ENCODE assay signal across 21 cellular contexts in genomic region chr10:87896216-87896615, GRCh38. TPM values are rescaled to one million over a fixed set of nuclear protein-coding genes. Genes with fewer than 3 reads are reported as not detected.
A peak's percentile ranks its signal among the peaks of the same experiment; 100 is the strongest.
DNase-seq lines count a peak whose midpoint lies in the region; ATAC-seq and TF ChIP-seq lines count a peak whose summit lies in the region.
"Had no signal": no experiment of that assay in that cellular context is flagged by ENCODE, and none has a peak within 500 bp of the region (broad histone marks: within the 10 kb centered on the region; RNA-seq: fewer than 3 reads in every experiment).

No MANE protein-coding gene starts in this region.

- H3K9me2 ChIP-seq in PC-9 (ENCODE audit: insufficient read depth): no peaks in the 10 kb centered on the region
- H3K9me2 ChIP-seq: SK-N-SH had no signal

- no peak overlapping the region for H2AFZ ChIP-seq in PC-9
- H2AFZ ChIP-seq: GM23248 had no signal

- no peak overlapping the region for H3K9ac ChIP-seq in endocrine pancreas (ENCODE audit: control insufficient read depth, insufficient read depth, low read length)
- H3K9ac ChIP-seq: GM23248, SK-N-SH had no signal

- TF ChIP-seq CTCF in left ventricle myocardium inferior (IDR thresholded peaks at IDR 0.05; ENCODE audit: borderline replicate concordance) (no peak), PC-9 (conservative IDR thresholded peaks at IDR 0.05) (no peak), omental fat pad (IDR thresholded peaks at IDR 0.05) (no peak)

- CTCF ChIA-PET in PC-9 (lab: Charles Lee): no interaction called here

- H3K79me2 ChIP-seq in PC-9 (ENCODE audit: low read depth): peaks cover 48% of the 10 kb centered on the region

- H3K36me3 ChIP-seq in left ventricle myocardium inferior (peaks cover 17% of the 10 kb centered on the region), endocrine pancreas (ENCODE audit: control insufficient read depth, insufficient read depth, low read length) (no peaks in the 10 kb centered on the region), PC-9 (ENCODE audit: low read depth) (no peaks in the 10 kb centered on the region)
- H3K36me3 ChIP-seq: HAP-1 had no signal

- no peaks in the 10 kb centered on the region for H3K27me3 ChIP-seq in left ventricle myocardium inferior (ENCODE audit: low read depth)
- H3K27me3 ChIP-seq in right cardiac atrium (ENCODE audit: control insufficient read depth, insufficient read depth): no peaks in the 10 kb centered on the region
- H3K27me3 ChIP-seq in endocrine pancreas (ENCODE audit: control insufficient read depth, insufficient read depth, low read length): no peaks in the 10 kb centered on the region
- H3K27me3 ChIP-seq in PC-9 (ENCODE audit: insufficient read depth, low read depth): no peaks in the 10 kb centered on the region

- intact Hi-C loops in left ventricle myocardium inferior (cut with micrococcal nuclease): no loop called here
- intact Hi-C loops in right cardiac atrium (cut with DNase I): no loop called here
- intact Hi-C loops in PC-9 (cut with micrococcal nuclease; ENCODE audit: unreplicated experiment): no loop called here

- ATAC-seq in right cardiac atrium (no peak), omental fat pad (ENCODE audit: low FRiP score) (no peak)

- no TSS peak for BruUV-seq in PC-9 (replicated peaks; lab: Mats Ljungman, UMichigan)

- H3K9me3 ChIP-seq in left ventricle myocardium inferior (replicated peaks) (peaks cover 17% of the 10 kb centered on the region), right cardiac atrium (ENCODE audit: control insufficient read depth, low read length) (no peaks in the 10 kb centered on the region), endocrine pancreas (ENCODE audit: control insufficient read depth, low read length) (no peaks in the 10 kb centered on the region), PC-9 (ENCODE audit: insufficient read depth, low read depth) (no peaks in the 10 kb centered on the region)
- H3K9me3 ChIP-seq: HAP-1, SK-N-SH had no signal

- H3K4me1 ChIP-seq in left ventricle myocardium inferior: peaks cover 48% of the 10 kb centered on the region
- H3K4me1 ChIP-seq in right cardiac atrium (ENCODE audit: control insufficient read depth, insufficient read depth, low read length): peaks cover 2% of the 10 kb centered on the region
- peaks cover 8% of the 10 kb centered on the region for H3K4me1 ChIP-seq in endocrine pancreas (ENCODE audit: control insufficient read depth, insufficient read depth, low read length)
- no peaks in the 10 kb centered on the region for H3K4me1 ChIP-seq in PC-9 (replicated peaks; ENCODE audit: insufficient read depth)
- H3K4me1 ChIP-seq: Caco-2, HAP-1 had no signal

- H3K27ac ChIP-seq in left ventricle myocardium inferior (replicated peaks) (peak overlapping the region; percentile 1), right cardiac atrium (ENCODE audit: low read length) (no peak overlapping the region), PC-9 (no peak overlapping the region)
- H3K27ac ChIP-seq: GM23248 had no signal

- H3K4me2 ChIP-seq in PC-9: no peak overlapping the region
- H3K4me2 ChIP-seq: SK-N-SH had no signal

- POLR2A ChIA-PET in PC-9 (lab: Charles Lee; ENCODE audit: unreplicated experiment): no interaction called here

- no peak overlapping the region for H3K4me3 ChIP-seq in left ventricle myocardium inferior
- H3K4me3 ChIP-seq in right cardiac atrium (ENCODE audit: low read length): no peak overlapping the region
- peak overlapping the region; percentile 24 for H3K4me3 ChIP-seq in endocrine pancreas (ENCODE audit: control insufficient read depth, insufficient read depth, low read length)
- H3K4me3 ChIP-seq in PC-9: no peak overlapping the region
- H3K4me3 ChIP-seq: GM12878, GM23248, HAP-1 had no signal

- H3F3A ChIP-seq in PC-9 (ENCODE audit: insufficient read depth, low read depth): no peaks in the 10 kb centered on the region

- no peaks in the 10 kb centered on the region; the same call in 1 of the 2 replicates for H4K20me1 ChIP-seq in PC-9 (ENCODE audit: insufficient read depth)

- DNase-seq in left ventricle myocardium inferior (no peak), right cardiac atrium (no peak), NCI-H146 treated with DMSO at 0.1 percent for 48 hours (lab: John Stamatoyannopoulos, UW; ENCODE audit: unreplicated experiment) (peak; percentile 7), PC-9 (no peak), NCI-H446 treated with DMSO at 0.1 percent for 48 hours (lab: John Stamatoyannopoulos, UW) (no peak), omental fat pad (ENCODE audit: low spot score) (no peak)
- DNase-seq: Caco-2, DMS153, GM23248, KG1, NCI-H1436 treated with DMSO at 0.1 percent for 48 hours, NCI-H2171 treated with DMSO at 0.1 percent for 48 hours, NCI-H446, NCI-H69, SHP77 treated with DMSO at 0.1 percent for 48 hours, SK-N-SH had no signal

- 55% methylated on average over 2 of the region's 2 CpGs for WGBS in right cardiac atrium

RNA-seq across cellular contexts. Expression of gene PTEN, which starts 32.8 kb away (rescaled TPM):
- total RNA-seq in left ventricle myocardium inferior: 49.9 TPM
- 10 to 100 TPM; 72.5 to 80.2 (median 75.5) TPM for total RNA-seq in right cardiac atrium
- 28.2 TPM for polyA plus RNA-seq in right cardiac atrium
- total RNA-seq in PC-9 (2021): 40.7 and 44.9 TPM in 2 replicates
- 100 to 1,000 TPM; 167 to 352 (median 285) TPM for total RNA-seq in omental fat pad

RNA-seq across cellular contexts. Expression of gene KLLN, which starts 32.9 kb away (rescaled TPM):
- total RNA-seq in left ventricle myocardium inferior: 0.19 TPM
- total RNA-seq in right cardiac atrium: under 1 TPM; 0.42 to 0.93 (median 0.49) TPM
- polyA plus RNA-seq in right cardiac atrium: 0.29 TPM
- total RNA-seq in PC-9 (2021): 0.30 and 0.57 TPM in 2 replicates
- 1 to 10 TPM in 2 of 4 donors, under 1 TPM in 2; 0.60 to 1.9 (median 1.0) TPM for total RNA-seq in omental fat pad
- total RNA-seq: Daoy, RPMI7951 had no signal
